14 cellular contexts compared by ENCODE assay signal in genomic region chr10:132714096-132714721, GRCh38.
A peak's percentile ranks its signal among the peaks of the same experiment; 100 is the strongest.
DNase-seq lines count a peak whose midpoint lies in the region; ATAC-seq and TF ChIP-seq lines count a peak whose summit lies in the region.
"Had no signal": no experiment of that assay in that cellular context is flagged by ENCODE, and none has a peak within 500 bp of the region (broad histone marks: within the 10 kb centered on the region; RNA-seq: fewer than 3 reads in every experiment).

No MANE protein-coding gene starts in this region.

- ATAC-seq in left ventricle myocardium superior (peak; percentile 63), GM21528 (IDR thresholded peaks at IDR 0.05; ENCODE audit: low FRiP score, unreplicated experiment) (no peak)
- ATAC-seq: activated CD8-positive, alpha-beta memory T cell treated with anti-CD3 and anti-CD28 coated beads, Interleukin-2, amount 10 ng/mL, durations not matched to agents 7 days and 5 days had no signal

- in situ Hi-C loops in GM13977 (cut with MboI; ENCODE audit: low pct_unique_long_range_greater_than_20kb, low sequenced_read_pairs, unreplicated experiment), result no loop called here

- intact Hi-C loops in left ventricle myocardium superior (cut with micrococcal nuclease), result no loop called here

- peaks cover 48% of the 10 kb centered on the region for H3K4me1 Mint-ChIP-seq in nephron progenitor cell
- H3K4me1 Mint-ChIP-seq: activated CD8-positive, alpha-beta memory T cell treated with anti-CD3 and anti-CD28 coated beads, Interleukin-2, amount 10 ng/mL, durations not matched to agents 7 days and 5 days had no signal

- peaks cover 3% of the 10 kb centered on the region for H3K27me3 Mint-ChIP-seq in nephron progenitor cell (ENCODE audit: low read depth, poor library complexity)
- H3K27me3 Mint-ChIP-seq: activated CD8-positive, alpha-beta memory T cell treated with anti-CD3 and anti-CD28 coated beads, Interleukin-2, amount 10 ng/mL, durations not matched to agents 7 days and 5 days; activated naive CD8-positive, alpha-beta T cell treated with anti-CD3 and anti-CD28 coated beads, Interleukin-2, amount 10 ng/mL, durations not matched to agents 7 days and 5 days had no signal

- no peak overlapping the region for H3K27ac Mint-ChIP-seq in nephron progenitor cell
- H3K27ac Mint-ChIP-seq: activated CD8-positive, alpha-beta memory T cell treated with anti-CD3 and anti-CD28 coated beads, Interleukin-2, amount 10 ng/mL, durations not matched to agents 7 days and 5 days; activated naive CD8-positive, alpha-beta T cell treated with anti-CD3 and anti-CD28 coated beads, Interleukin-2, amount 10 ng/mL, durations not matched to agents 7 days and 5 days had no signal

- H3K4me3 Mint-ChIP-seq in nephron progenitor cell, result peak overlapping the region; percentile 18
- H3K4me3 Mint-ChIP-seq: activated CD8-positive, alpha-beta memory T cell treated with anti-CD3 and anti-CD28 coated beads, Interleukin-2, amount 10 ng/mL, durations not matched to agents 7 days and 5 days; activated naive CD8-positive, alpha-beta T cell treated with anti-CD3 and anti-CD28 coated beads, Interleukin-2, amount 10 ng/mL, durations not matched to agents 7 days and 5 days had no signal

- H3K36me3 Mint-ChIP-seq in nephron progenitor cell (ENCODE audit: low read depth), result no peaks in the 10 kb centered on the region
- H3K36me3 Mint-ChIP-seq: activated CD8-positive, alpha-beta memory T cell treated with anti-CD3 and anti-CD28 coated beads, Interleukin-2, amount 10 ng/mL, durations not matched to agents 7 days and 5 days had no signal

- DNase-seq in Ammon's horn (ENCODE audit: low spot score), result peak; percentile 95
- DNase-seq in astrocyte of the hippocampus (ENCODE audit: low read depth, low spot score), result peak; percentile 94
- DNase-seq in left ventricle myocardium superior, result peak; percentile 33
- DNase-seq in nephron progenitor cell, result peak; percentile 42
- no peak for DNase-seq in GM13977 (ENCODE audit: low spot score)
- DNase-seq in SW 1271 (lab: John Stamatoyannopoulos, UW), result no peak
- DNase-seq in NCI-H526 (lab: John Stamatoyannopoulos, UW), result no peak
- DNase-seq: activated CD8-positive, alpha-beta memory T cell treated with anti-CD3 and anti-CD28 coated beads, Interleukin-2, amount 10 ng/mL, durations not matched to agents 7 days and 5 days; activated naive CD8-positive, alpha-beta T cell treated with anti-CD3 and anti-CD28 coated beads, Interleukin-2, amount 10 ng/mL, durations not matched to agents 7 days and 5 days; DMS79; NCI-H1048; NCI-H526 treated with DMSO at 0.1 percent for 48 hours; RPMI8226 had no signal

- no peaks in the 10 kb centered on the region for H3K9me3 Mint-ChIP-seq in nephron progenitor cell
- H3K9me3 Mint-ChIP-seq: activated naive CD8-positive, alpha-beta T cell treated with anti-CD3 and anti-CD28 coated beads, Interleukin-2, amount 10 ng/mL, durations not matched to agents 7 days and 5 days had no signal

- TF ChIP-seq CTCF in nephron progenitor cell (IDR thresholded peaks at IDR 0.05) (no peak), GM13977 (IDR thresholded peaks at IDR 0.05; ENCODE audit: extremely low read depth, insufficient read depth, missing control alignments) (no peak)

Comparison
In these comparisons a context has a peak if more than half of its experiments do, and no peak if none do; other contexts are left out.
1. DNase-seq: peak in Ammon's horn (single experiment), astrocyte of the hippocampus (single experiment), left ventricle myocardium superior (single experiment) and nephron progenitor cell (single experiment); none in GM13977 (single experiment), SW 1271 (0 of 2) and NCI-H526 (0 of 2).